29 cellular contexts compared by ENCODE assay signal in genomic region chr1:100001462-100001861, GRCh38.
"Had no signal": no experiment of that assay in that cellular context is flagged by ENCODE, and none has a peak within 500 bp of the region (broad histone marks: within the 10 kb centered on the region; RNA-seq: fewer than 3 reads in every experiment).

No MANE protein-coding gene starts in this region.

- H3K27ac ChIP-seq: coronary artery, dorsolateral prefrontal cortex, epithelial cell of prostate, esophagus muscularis mucosa, esophagus squamous epithelium, foreskin keratinocyte, gastrocnemius medialis, gastroesophageal sphincter, heart left ventricle, heart right ventricle, hepatocyte had no signal

- H3K4me1 ChIP-seq: esophagus muscularis mucosa, esophagus squamous epithelium, foreskin keratinocyte, gastroesophageal sphincter had no signal

- FAIRE-seq: endometrium, endothelial cell of umbilical vein, frontal cortex had no signal

- H3K4me2 ChIP-seq: hepatocyte had no signal

- H3K27me3 Mint-ChIP-seq: dendritic cell treated with granulocyte-macrophage colony-stimulating factor and Interleukin-4, amounts not matched to agents 40 ng/mL and 50 ng/mL, for 4 days; effector memory CD8-positive, alpha-beta T cell had no signal

- H3K4me3 Mint-ChIP-seq: dendritic cell treated with granulocyte-macrophage colony-stimulating factor and Interleukin-4, amounts not matched to agents 40 ng/mL and 50 ng/mL, for 4 days; effector memory CD8-positive, alpha-beta T cell; endodermal cell had no signal

- H3K27ac Mint-ChIP-seq: endodermal cell had no signal

- ATAC-seq: effector memory CD8-positive, alpha-beta T cell; esophagus mucosa; foreskin keratinocyte; gastrocnemius medialis; gastroesophageal sphincter; heart left ventricle; heart right ventricle had no signal

- H3K9me3 Mint-ChIP-seq: endodermal cell had no signal

- DNase-seq: cortex of kidney; dermis blood vessel endothelial cell; dorsolateral prefrontal cortex; effector CD4-positive, alpha-beta T cell; effector CD8-positive, alpha-beta T cell; effector memory CD4-positive, alpha-beta T cell; effector memory CD8-positive, alpha-beta T cell; endodermal cell; erythroblast; esophagus squamous epithelium; foreskin fibroblast; foreskin keratinocyte; foreskin melanocyte; gastrocnemius medialis; glutamatergic neuron; head of caudate nucleus; heart left ventricle; heart right ventricle; hippocampal formation had no signal

- H2AFZ ChIP-seq: hepatocyte had no signal

- H3K9me3 ChIP-seq: esophagus muscularis mucosa, esophagus squamous epithelium, gastrocnemius medialis, gastroesophageal sphincter had no signal

- H3K4me3 ChIP-seq: coronary artery, dorsolateral prefrontal cortex, esophagus muscularis mucosa, esophagus squamous epithelium, gastrocnemius medialis, gastroesophageal sphincter, heart left ventricle, heart right ventricle, hepatocyte had no signal

- H3K27me3 ChIP-seq: dorsolateral prefrontal cortex, esophagus muscularis mucosa, esophagus squamous epithelium, foreskin keratinocyte, gastrocnemius medialis, gastroesophageal sphincter, heart left ventricle, heart right ventricle, hepatocyte had no signal
